In the genomic region with DNA sequence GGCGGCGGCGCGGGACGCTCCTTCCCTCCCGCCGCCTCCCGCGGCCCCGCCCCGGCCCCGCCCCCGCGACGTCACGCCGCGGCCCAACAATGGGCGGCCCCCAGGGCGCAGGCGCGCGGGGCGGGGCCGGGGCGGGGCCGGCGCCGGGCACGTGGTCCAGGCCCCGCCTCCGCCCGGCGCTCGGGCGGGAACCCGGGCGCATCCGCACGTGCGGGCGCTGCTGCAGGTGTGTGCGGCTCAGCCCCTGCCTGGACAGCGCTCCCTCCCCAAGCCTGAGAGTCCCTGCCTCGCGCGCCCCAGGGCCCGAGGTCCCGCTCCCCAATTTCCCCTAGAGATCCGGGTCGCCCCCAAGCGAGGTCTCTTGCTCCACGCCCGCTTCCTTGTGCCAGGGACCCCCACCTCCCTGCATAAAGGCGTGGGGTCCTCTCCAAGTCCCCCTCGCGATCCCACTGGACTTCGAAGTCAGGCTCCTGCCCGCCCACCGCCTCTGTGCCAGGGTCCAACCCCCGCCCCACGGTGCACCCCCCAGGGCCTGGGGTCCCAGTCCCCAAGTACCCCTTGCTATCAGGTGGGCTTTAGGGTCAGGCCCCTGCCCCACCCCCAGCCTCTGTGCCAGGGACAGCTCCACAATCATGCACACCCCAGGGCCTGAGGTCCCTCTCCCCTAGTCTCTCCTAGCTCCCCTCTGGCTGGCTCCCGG, we compare ENCODE assay signal across 8 cellular contexts. TPM values are rescaled to one million over a fixed set of nuclear protein-coding genes. Genes with fewer than 3 reads are reported as not detected.
DNase-seq lines count a peak whose midpoint lies in the region; ATAC-seq and TF ChIP-seq lines count a peak whose summit lies in the region.

A gene (minus strand): TSS at position 6 of the 700 bp plus-strand sequence. CDS start 267 bp downstream, outside the sequence.

- peaks cover 0 to 4% of the 10 kb centered on the region in 2 donors for H3K36me3 Mint-ChIP-seq in CD14-positive monocyte
- peaks cover 9% of the 10 kb centered on the region for H3K36me3 Mint-ChIP-seq in central memory CD8-positive, alpha-beta T cell (ENCODE audit: insufficient read depth)

- peaks cover 0 to 8% (median 3%) of the 10 kb centered on the region in 7 donors for H3K9me3 Mint-ChIP-seq in CD14-positive monocyte
- no peaks in the 10 kb centered on the region for H3K9me3 Mint-ChIP-seq in central memory CD8-positive, alpha-beta T cell

- no peaks in the 10 kb centered on the region for H3K36me3 ChIP-seq in kidney epithelial cell (ENCODE audit: control insufficient read depth, insufficient read depth, low read length)

- intact Hi-C loops in CD14-positive monocyte (cut with micrococcal nuclease): loop anchor here in 1 of 2 donors (5.0 kb wide), 2 partner anchors 76 to 244 kb away; a partner anchor contains a TSS

- H3K27ac Mint-ChIP-seq in CD14-positive monocyte: peak within 1 kb of the TSS in 1 of 7 donors; percentile 71
- H3K27ac Mint-ChIP-seq in central memory CD8-positive, alpha-beta T cell (ENCODE audit: low read depth): no peak within 1 kb of the TSS

- H3K4me3 ChIP-seq in kidney epithelial cell (ENCODE audit: low read depth, low read length): peak within 1 kb of the TSS; percentile 93

- ATAC-seq in GM21825 (IDR thresholded peaks at IDR 0.05; ENCODE audit: unreplicated experiment): peak; percentile 63
- ATAC-seq in central memory CD8-positive, alpha-beta T cell (replicated peaks; ENCODE audit: extremely low read depth, poor library complexity, severe bottlenecking): peak; percentile 77

- H3K4me1 Mint-ChIP-seq in CD14-positive monocyte: peaks cover 3% of the 10 kb centered on the region
- H3K4me1 Mint-ChIP-seq in central memory CD8-positive, alpha-beta T cell: peaks cover 12% of the 10 kb centered on the region

- peaks cover 18 to 64% (median 36%) of the 10 kb centered on the region in 3 donors for H3K27me3 Mint-ChIP-seq in CD14-positive monocyte (ENCODE audit: low read depth in 3 of 3)
- H3K27me3 Mint-ChIP-seq in central memory CD8-positive, alpha-beta T cell: peaks cover 16% of the 10 kb centered on the region

- H3K4me3 Mint-ChIP-seq in CD14-positive monocyte: peak within 1 kb of the TSS; percentile 64 to 82
- peak within 1 kb of the TSS; percentile 66 for H3K4me3 Mint-ChIP-seq in central memory CD8-positive, alpha-beta T cell

- peaks cover 3% of the 10 kb centered on the region for H3K27me3 ChIP-seq in kidney epithelial cell (ENCODE audit: control insufficient read depth, insufficient read depth, low read length)

- DNase-seq in CD14-positive monocyte (ENCODE audit: low spot score) (no peak), NCI-H1417 treated with DMSO at 0.1 percent for 48 hours (lab: John Stamatoyannopoulos, UW) (peak; percentile 24), kidney epithelial cell (ENCODE audit: low read depth) (no peak), SIG-M5 (lab: John Stamatoyannopoulos, UW) (no peak)
- DNase-seq in activated CD4-positive, alpha-beta T cell treated with anti-CD3 and anti-CD28 coated beads for 24 hours (ENCODE audit: low read depth in 2 of 2): peak; percentile 68 to 73
- DNase-seq in central memory CD8-positive, alpha-beta T cell (ENCODE audit: low spot score in 2 of 2): peak; percentile 38 to 52
- peak; percentile 85 for DNase-seq in stimulated activated CD4-positive, alpha-beta T cell treated with anti-CD3 and anti-CD28 coated beads, Interleukin-15, amount 100 ng/mL, for 24 hours

- TF ChIP-seq CTCF in CD14-positive monocyte (IDR thresholded peaks at IDR 0.05) (no peak), kidney epithelial cell (IDR thresholded peaks at IDR 0.05; ENCODE audit: insufficient read depth, low read length, poor library complexity, severe bottlenecking) (no peak)

RNA-seq across cellular contexts. Expression of the gene that starts here (rescaled TPM):
- polyA plus RNA-seq in CD14-positive monocyte: under 1 TPM; 0.08 to 0.10 TPM
- total RNA-seq in kidney epithelial cell: 90.9 and 112 TPM in 2 replicates

Comparison
In these comparisons a context has a peak if more than half of its experiments do, and no peak if none do; other contexts are left out.
1. DNase-seq: peak in NCI-H1417 treated with DMSO at 0.1 percent for 48 hours (single experiment), activated CD4-positive, alpha-beta T cell treated with anti-CD3 and anti-CD28 coated beads for 24 hours (2 of 2), central memory CD8-positive, alpha-beta T cell (2 of 2) and stimulated activated CD4-positive, alpha-beta T cell treated with anti-CD3 and anti-CD28 coated beads, Interleukin-15, amount 100 ng/mL, for 24 hours (single experiment); none in CD14-positive monocyte (single experiment), kidney epithelial cell (single experiment) and SIG-M5 (single experiment).